14 cellular contexts compared by ENCODE assay signal in the genomic region with DNA sequence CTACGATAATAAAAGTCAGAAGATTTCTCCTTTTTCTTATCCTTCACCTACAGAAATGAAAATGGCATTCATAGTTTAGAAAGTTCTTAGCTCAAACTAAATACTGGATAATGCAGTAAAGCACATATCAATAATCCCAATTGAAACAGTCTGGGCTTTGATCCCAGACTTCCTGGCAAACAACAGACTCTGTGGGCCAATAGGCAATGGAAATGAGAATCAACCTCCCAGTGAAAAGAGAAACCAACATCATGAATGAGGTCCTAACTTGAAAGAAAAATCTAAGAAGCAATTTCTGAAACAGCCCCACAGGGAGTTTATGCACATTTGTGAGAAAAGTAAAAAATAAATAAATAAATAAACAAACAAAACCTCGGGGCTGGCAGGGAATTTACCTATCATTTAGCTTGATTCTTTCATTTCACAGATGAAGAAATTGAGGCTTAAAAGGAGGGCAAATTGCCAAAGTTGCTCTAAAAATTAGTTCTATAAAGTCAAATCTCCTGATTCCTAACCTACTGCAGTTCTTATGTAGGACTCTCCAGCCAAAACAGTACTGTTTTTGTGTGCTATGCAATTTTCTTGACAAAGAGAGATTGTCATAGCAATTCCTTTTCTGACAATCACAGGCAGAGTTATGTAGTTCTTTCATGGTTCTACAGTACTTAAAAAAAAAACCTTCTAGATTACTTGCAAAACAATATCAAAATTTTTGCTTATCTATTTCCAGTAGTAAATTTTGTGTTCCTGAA.
"Had no signal": no experiment of that assay in that cellular context is flagged by ENCODE, and none has a peak within 500 bp of the region (broad histone marks: within the 10 kb centered on the region; RNA-seq: fewer than 3 reads in every experiment).

No MANE protein-coding gene starts in this region.

- ATAC-seq: activated CD8-positive, alpha-beta T cell treated with anti-CD3 and anti-CD28 coated beads for 36 hours; activated naive CD4-positive, alpha-beta T cell treated with anti-CD3 and anti-CD28 coated beads, Interleukin-2, amount 50 U/mL, for 72 hours; activated T-cell treated with anti-CD3 and anti-CD28 coated beads, Interleukin-2, amount 50 U/mL, for 4 hours; effector memory CD8-positive, alpha-beta T cell; SK-N-SH treated with all-trans-retinoic acid at 6 μM for 48 hours had no signal

- DNase-seq: activated CD4-positive, alpha-beta T cell treated with anti-CD3 and anti-CD28 coated beads for 48 hours; activated CD8-positive, alpha-beta T cell treated with anti-CD3 and anti-CD28 coated beads for 36 hours; activated effector memory CD4-positive, alpha-beta T cell treated with Interleukin-2 at 50 U/mL for 16 hours; activated T-cell treated with anti-CD3 and anti-CD28 coated beads, Interleukin-2, amount 50 U/mL, for 4 hours; brain microvascular endothelial cell; cerebellar nuclear complex; effector memory CD8-positive, alpha-beta T cell; glutamatergic neuron; nephron progenitor cell; stimulated activated CD4-positive, alpha-beta T cell treated with anti-CD3 and anti-CD28 coated beads, Interleukin-1b, Interleukin-23, amount 100 ng/mL, for 48 hours; stomach; T-helper 1 cell had no signal
